ENCODE assay signal across 36 cellular contexts in the genomic region with DNA sequence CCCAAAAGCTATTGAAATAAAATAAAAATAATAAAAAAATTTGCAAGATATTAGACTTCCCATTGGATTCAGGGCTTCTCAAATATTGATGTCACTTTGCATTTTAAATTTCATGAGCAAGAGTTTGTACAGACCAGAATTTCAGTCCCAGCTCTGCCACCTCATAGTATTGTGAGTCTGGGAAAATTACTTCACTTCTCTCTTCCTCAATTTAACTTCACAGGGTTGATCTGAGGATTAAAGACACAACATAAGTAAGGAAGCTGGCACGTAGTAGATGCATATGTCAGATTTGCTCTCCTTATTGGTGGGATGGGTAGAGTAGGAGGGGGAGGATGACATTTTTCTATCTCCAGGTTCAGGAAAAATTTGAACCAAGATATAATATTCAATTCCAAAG. TPM values are rescaled to one million over a fixed set of nuclear protein-coding genes. Genes with fewer than 3 reads are reported as not detected.
"Had no signal": no experiment of that assay in that cellular context is flagged by ENCODE, and none has a peak within 500 bp of the region (broad histone marks: within the 10 kb centered on the region; RNA-seq: fewer than 3 reads in every experiment).

No MANE protein-coding gene starts in this region.

- H3K4me1 ChIP-seq: ascending aorta, parathyroid adenoma, psoas muscle, sigmoid colon, suprapubic skin, tibial artery had no signal

- H3K4me3 ChIP-seq: ascending aorta, cardiac muscle cell, psoas muscle, sigmoid colon, suprapubic skin, tibial artery had no signal

- ATAC-seq: esophagus mucosa, left colon, psoas muscle had no signal

- H3K36me3 ChIP-seq: ascending aorta, cardiac muscle cell, sigmoid colon, suprapubic skin, tibial artery had no signal

- H3K27me3 ChIP-seq: ascending aorta, cardiac muscle cell, sigmoid colon, suprapubic skin, tibial artery had no signal

- H3K27ac ChIP-seq: ascending aorta, cardiac muscle cell, parathyroid adenoma, psoas muscle, sigmoid colon, suprapubic skin, tibial artery, VCaP had no signal

- DNase-seq: activated CD4-positive, alpha-beta T cell treated with anti-CD3 and anti-CD28 coated beads for 4 hours; activated CD4-positive, alpha-beta T cell treated with anti-CD3 and anti-CD28 coated beads, Interleukin-2, amount 50 U/mL, for 48 hours; activated CD8-positive, alpha-beta memory T cell treated with anti-CD3 and anti-CD28 coated beads for 24 hours; activated CD8-positive, alpha-beta memory T cell treated with anti-CD3 and anti-CD28 coated beads, Interleukin-2, amount 50 U/mL, for 4 hours; activated effector memory CD4-positive, alpha-beta T cell treated with anti-CD3 and anti-CD28 coated beads, Interleukin-2, amount 50 U/mL, for 16 hours; activated naive CD4-positive, alpha-beta T cell treated with anti-CD3 and anti-CD28 coated beads, Interleukin-2, amount 10 ng/mL, durations not matched to agents 7 days and 5 days; activated naive CD8-positive, alpha-beta T cell treated with anti-CD3 and anti-CD28 coated beads, Interleukin-2, amount 10 ng/mL, durations not matched to agents 7 days and 5 days; activated T-cell treated with anti-CD3 and anti-CD28 coated beads, Interleukin-2, amount 50 U/mL, for 1 hour; cortex of kidney; endodermal cell; foreskin fibroblast; head of caudate nucleus; hippocampal formation; kidney; left colon; mammary epithelial cell; naive B cell; nucleus accumbens; psoas muscle; sigmoid colon; small intestine; stimulated activated CD4-positive, alpha-beta T cell treated with anti-CD3 and anti-CD28 coated beads, Interleukin-1b, Interleukin-23, amount 100 ng/mL, for 48 hours; stimulated activated CD4-positive, alpha-beta T cell treated with anti-CD3 and anti-CD28 coated beads, Interleukin-4, amount 100 ng/mL, for 4 hours; stimulated activated CD8-positive, alpha-beta memory T cell treated with anti-CD3 and anti-CD28 coated beads, Interleukin-4, amount 100 ng/mL, for 48 hours; stimulated activated naive CD4-positive, alpha-beta T cell; tibial artery had no signal

- H3K9me3 ChIP-seq: ascending aorta, psoas muscle, sigmoid colon, suprapubic skin, tibial artery had no signal

RNA-seq across cellular contexts. Expression of gene COX8C, which starts 32.9 kb away (rescaled TPM):
- total RNA-seq: activated naive CD8-positive, alpha-beta T cell treated with anti-CD3 and anti-CD28 coated beads, Interleukin-2, amount 10 ng/mL, durations not matched to agents 7 days and 5 days; activated T-helper 1 cell treated with anti-CD3 and anti-CD28 coated beads, Interleukin-12 subunit alpha, Interleukin-12 subunit beta, Interleukin-2, Interleukin-4 antibody, amounts not matched to agents 30 ng/mL and 10 ng/mL and 1 ng/mL, durations not matched to agents 14 hours and 24 hours and 36 hours; ascending aorta; cardiac muscle cell; cerebellum; endodermal cell; esophagus mucosa; kidney; left colon; liver; mammary epithelial cell; sigmoid colon; suprapubic skin; urinary bladder had no signal

RNA-seq across cellular contexts. Expression of gene UNC79, which starts 50.9 kb away (rescaled TPM):
- total RNA-seq: activated naive CD8-positive, alpha-beta T cell treated with anti-CD3 and anti-CD28 coated beads, Interleukin-2, amount 10 ng/mL, durations not matched to agents 7 days and 5 days; ascending aorta had no signal
